ENCODE assay signal across 8 cellular contexts in genomic region chr1:90850925-90851710, GRCh38.
DNase-seq lines count a peak whose midpoint lies in the region; ATAC-seq and TF ChIP-seq lines count a peak whose summit lies in the region.

No MANE protein-coding gene starts in this region.

- H3K27me3 ChIP-seq in HL-60 (ENCODE audit: insufficient read depth, poor library complexity, severe bottlenecking): peaks cover 14% of the 10 kb centered on the region
- no peaks in the 10 kb centered on the region for H3K27me3 ChIP-seq in Peyer's patch
- peaks cover 4% of the 10 kb centered on the region for H3K27me3 ChIP-seq in neuron (ENCODE audit: insufficient read depth, low read length)
- H3K27me3 ChIP-seq in stomach smooth muscle (ENCODE audit: control insufficient read depth in 1 of 2, insufficient read depth in 2 of 2, low read length in 2 of 2): no peaks in the 10 kb centered on the region

- H3K27me3 Mint-ChIP-seq in activated T-helper 17 cell treated with anti-CD3 and anti-CD28 coated beads, Interleukin-2, amount 50 U/mL, for 72 hours: peaks cover 33% of the 10 kb centered on the region

- H2AFZ ChIP-seq in neuron (ENCODE audit: low read depth, low read length): peak overlapping the region; percentile 96

- H3K27ac ChIP-seq in HL-60 (replicated peaks): no peak overlapping the region
- peak overlapping the region in 2 of 4 donors; percentile 10 to 33 for H3K27ac ChIP-seq in Peyer's patch
- no peak overlapping the region for H3K27ac ChIP-seq in stomach smooth muscle (ENCODE audit: low read length)

- H3K4me1 Mint-ChIP-seq in activated T-helper 17 cell treated with anti-CD3 and anti-CD28 coated beads, Interleukin-2, amount 50 U/mL, for 72 hours: no peaks in the 10 kb centered on the region

- no peak overlapping the region for H3K27ac Mint-ChIP-seq in activated T-helper 17 cell treated with anti-CD3 and anti-CD28 coated beads, Interleukin-2, amount 50 U/mL, for 72 hours

- H3K9me3 ChIP-seq in Peyer's patch: no peaks in the 10 kb centered on the region
- H3K9me3 ChIP-seq in neuron (ENCODE audit: low read length): no peaks in the 10 kb centered on the region
- no peaks in the 10 kb centered on the region for H3K9me3 ChIP-seq in stomach smooth muscle (ENCODE audit: control insufficient read depth in 2 of 2, low read length in 2 of 2)

- H3K4me3 ChIP-seq in HL-60 (replicated peaks; ENCODE audit: insufficient read depth, low read length): peak overlapping the region; percentile 58
- peak overlapping the region; percentile 54 to 73 (median 64) for H3K4me3 ChIP-seq in Peyer's patch
- peak overlapping the region; percentile 71 to 83 for H3K4me3 ChIP-seq in foreskin fibroblast (ENCODE audit: low read depth in 1 of 2, low read length in 2 of 2)
- peak overlapping the region; percentile 75 for H3K4me3 ChIP-seq in neuron (ENCODE audit: low read length)
- H3K4me3 ChIP-seq in stomach smooth muscle (ENCODE audit: low read length in 2 of 2): peak overlapping the region; percentile 86 to 89

- peak overlapping the region; percentile 52 to 57 for H3K9ac ChIP-seq in stomach smooth muscle (ENCODE audit: low read length in 2 of 2)

- TF ChIP-seq CTCF in GM20000 (IDR thresholded peaks at IDR 0.05; ENCODE audit: extremely low read depth, missing control alignments) (peak; percentile 46), HL-60 (IDR thresholded peaks at IDR 0.05; ENCODE audit: insufficient read depth, low read length) (peak; percentile 31), Peyer's patch (IDR thresholded peaks at IDR 0.05) (peak in 5 of 6 experiments; percentile 39 to 91 (median 57)), foreskin fibroblast (IDR thresholded peaks at IDR 0.05; ENCODE audit: low read depth, low read length) (peak; percentile 56)

- H3K36me3 ChIP-seq in Peyer's patch (no peaks in the 10 kb centered on the region), neuron (ENCODE audit: insufficient read depth, low read length) (no peaks in the 10 kb centered on the region), stomach smooth muscle (ENCODE audit: control insufficient read depth in 2 of 2, insufficient read depth in 2 of 2, low read length in 2 of 2) (no peaks in the 10 kb centered on the region)

- H3K4me1 ChIP-seq in Peyer's patch (peaks cover 0 to 5% (median 0%) of the 10 kb centered on the region in 4 donors), neuron (ENCODE audit: insufficient read depth, low read length) (peaks cover 10% of the 10 kb centered on the region), stomach smooth muscle (ENCODE audit: control insufficient read depth, insufficient read depth, low read length) (no peaks in the 10 kb centered on the region)

- DNase-seq in COLO829 (ENCODE audit: low spot score) (peak; percentile 25), GM20000 (ENCODE audit: low spot score) (peak; percentile 93), HL-60 (ENCODE audit: low read depth in 1 of 2, low spot score in 1 of 2) (peak; percentile 38 to 69), Peyer's patch (peak; percentile 59 to 88 (median 87)), foreskin fibroblast (peak; percentile 67 to 90)

- TF ChIP-seq POLR2A in Peyer's patch (IDR thresholded peaks at IDR 0.05): no peak

- no peaks in the 10 kb centered on the region for H3K9me3 Mint-ChIP-seq in activated T-helper 17 cell treated with anti-CD3 and anti-CD28 coated beads, Interleukin-2, amount 50 U/mL, for 72 hours

- peak overlapping the region; percentile 75 for H3K4me3 Mint-ChIP-seq in activated T-helper 17 cell treated with anti-CD3 and anti-CD28 coated beads, Interleukin-2, amount 50 U/mL, for 72 hours

- ATAC-seq in activated T-helper 17 cell treated with anti-CD3 and anti-CD28 coated beads, Interleukin-2, amount 50 U/mL, for 72 hours (replicated peaks): peak; percentile 98

- H3K36me3 Mint-ChIP-seq in activated T-helper 17 cell treated with anti-CD3 and anti-CD28 coated beads, Interleukin-2, amount 50 U/mL, for 72 hours (ENCODE audit: low read depth): no peaks in the 10 kb centered on the region

Comparison
In these comparisons a context has a peak if more than half of its experiments do, and no peak if none do; other contexts are left out.
1. DNase-seq: peak in every context shown above with its lines; median percentile 93 in GM20000; 87 in Peyer's patch; 78 in foreskin fibroblast; 54 in HL-60; 25 in COLO829.